In genomic region chr15:72229076-72229946, GRCh38 we compare ENCODE assay signal across 8 cellular contexts. TPM values are rescaled to one million over a fixed set of nuclear protein-coding genes. Genes with fewer than 3 reads are reported as not detected.
DNase-seq lines count a peak whose midpoint lies in the region; ATAC-seq and TF ChIP-seq lines count a peak whose summit lies in the region.

No MANE protein-coding gene starts in this region.

- no peak for ATAC-seq in GM21360 (IDR thresholded peaks at IDR 0.05; ENCODE audit: unreplicated experiment)

- H3K4me1 ChIP-seq in HEK293 (ENCODE audit: control insufficient read depth, insufficient read depth, low read length) (peaks cover 24% of the 10 kb centered on the region), neuron (ENCODE audit: insufficient read depth, low read length) (peaks cover 35% of the 10 kb centered on the region)

- peaks cover 10% of the 10 kb centered on the region for H3K27me3 Mint-ChIP-seq in endothelial cell (ENCODE audit: unreplicated experiment)

- H3K9me3 Mint-ChIP-seq in endothelial cell (ENCODE audit: unreplicated experiment) = no peaks in the 10 kb centered on the region

- peaks cover 14 to 22% of the 10 kb centered on the region in 2 experiments; a peak in 2 of 3 replicates for H3K36me3 ChIP-seq in HEK293 (ENCODE audit: control insufficient read depth in 2 of 2, insufficient read depth in 1 of 2, low read length in 2 of 2)
- peaks cover 9% of the 10 kb centered on the region for H3K36me3 ChIP-seq in neuron (ENCODE audit: insufficient read depth, low read length)

- CTCF ChIA-PET in HEK293 (lab: Yijun Ruan, JAX) = interaction anchor here (0.6 to 2.6 kb wide), 5 partner anchors 11 to 1642 kb away, joined by 3 to 12 read pairs (median 7); no protein-coding TSS in a partner anchor

- DNase-seq in AG08395 (ENCODE audit: low spot score) = peak; percentile 21
- peak; percentile 16 for DNase-seq in activated CD4-positive, alpha-beta T cell treated with anti-CD3 and anti-CD28 coated beads, Interleukin-2, amount 50 U/mL, for 1 hour
- DNase-seq in endothelial cell (ENCODE audit: low spot score) = no peak
- DNase-seq in NCI-H748 treated with DMSO at 0.1 percent for 48 hours (lab: John Stamatoyannopoulos, UW) = no peak
- DNase-seq in HUDEP-2 (lab: John Stamatoyannopoulos, UW; ENCODE audit: unreplicated experiment in 76 of 76) = no peak

- peak overlapping the region; percentile 99 for H3K4me3 Mint-ChIP-seq in endothelial cell (ENCODE audit: unreplicated experiment)

- H2AFZ ChIP-seq in neuron (ENCODE audit: low read depth, low read length) = no peak overlapping the region

- H3K4me1 Mint-ChIP-seq in endothelial cell (ENCODE audit: unreplicated experiment) = peaks cover 46% of the 10 kb centered on the region

- POLR2A ChIA-PET in HEK293 (lab: Yijun Ruan, JAX) = interaction anchor here (0.5 to 4.2 kb wide), 21 partner anchors 7 to 456 kb away, joined by 3 to 66 read pairs (median 7); partner anchors contain the start of genes BBS4 and HIGD2B

- TF ChIP-seq CTCF in HEK293 (tag by site-specific recombination; IDR thresholded peaks at IDR 0.05) (no peak), endothelial cell (IDR thresholded peaks at IDR 0.05; ENCODE audit: unreplicated experiment) (no peak)

- H3K9me3 ChIP-seq in HEK293 (ENCODE audit: control insufficient read depth, insufficient read depth, low read depth, low read length) (no peaks in the 10 kb centered on the region), neuron (ENCODE audit: low read length) (no peaks in the 10 kb centered on the region)

- peak overlapping the region; percentile 98 for H3K27ac ChIP-seq in HEK293 (ENCODE audit: extremely low read depth, low read depth, low read length)

- peak overlapping the region; percentile 97 for H3K27ac Mint-ChIP-seq in endothelial cell (ENCODE audit: unreplicated experiment)

- H3K4me3 ChIP-seq in HEK293 (ENCODE audit: low read depth, low read length) (peak overlapping the region; percentile 70), neuron (ENCODE audit: low read length) (peak overlapping the region; percentile 98)

- H3K36me3 Mint-ChIP-seq in endothelial cell (ENCODE audit: low read depth, unreplicated experiment) = peaks cover 9% of the 10 kb centered on the region

- H3K27me3 ChIP-seq in neuron (ENCODE audit: insufficient read depth, low read length) = no peaks in the 10 kb centered on the region

TF ChIP-seq in HEK293, 187 proteins besides CTCF, POLR2A, EP300 and RAD21:
- peak; percentile 31; the same call in 1 of the 2 replicates for TF ChIP-seq ZBTB11 (tag by site-specific recombination; conservative IDR thresholded peaks at IDR 0.05; ENCODE audit: low read depth)
- peak; percentile 68; the same call in 1 of the 2 replicates for TF ChIP-seq PATZ1 (tag by site-specific recombination; IDR thresholded peaks at IDR 0.05)
- no peak for TF ChIP-seq SP3 (tag by site-specific recombination; IDR thresholded peaks at IDR 0.05)
- no peak for TF ChIP-seq ZNF473 (tag by site-specific recombination; IDR thresholded peaks at IDR 0.05)
- TF ChIP-seq ZNF600 (tag by site-specific recombination; IDR thresholded peaks at IDR 0.05) = peak; percentile 12
- TF ChIP-seq ZNF561 (tag by site-specific recombination; IDR thresholded peaks at IDR 0.05; ENCODE audit: borderline replicate concordance) = no peak
- TF ChIP-seq BCL11B (tag by site-specific recombination; IDR thresholded peaks at IDR 0.05; ENCODE audit: low read depth) = peak; percentile 35; the same call in 1 of the 2 replicates
- TF ChIP-seq ZBTB17 (tag by site-specific recombination; IDR thresholded peaks at IDR 0.05) = peak; percentile 47
- TF ChIP-seq ZNF792 (tag by site-specific recombination; IDR thresholded peaks at IDR 0.05) = no peak
- 0 out of 2 replicates have a peak, but pooled peaks have one; percentile 11 for TF ChIP-seq ZSCAN4 (tag by site-specific recombination; IDR thresholded peaks at IDR 0.05)
- peak; percentile 46; the same call in 1 of the 2 replicates for TF ChIP-seq ZIC2 (tag by site-specific recombination; IDR thresholded peaks at IDR 0.05)
- TF ChIP-seq ZFP3 (tag by site-specific recombination; IDR thresholded peaks at IDR 0.05; ENCODE audit: low read depth) = no peak
- peak; percentile 43; the same call in 1 of the 2 replicates for TF ChIP-seq ZNF341 (tag by site-specific recombination; IDR thresholded peaks at IDR 0.05; ENCODE audit: low read depth)
- 0 out of 2 replicates have a peak, but pooled peaks have one; percentile 11 for TF ChIP-seq GLI2 (tag by site-specific recombination; IDR thresholded peaks at IDR 0.05; ENCODE audit: borderline replicate concordance, low read depth)
- TF ChIP-seq IKZF3 (tag by site-specific recombination; IDR thresholded peaks at IDR 0.05) = peak; percentile 32; the same call in 1 of the 2 replicates

RNA-seq across cellular contexts. Expression of gene PKM, which starts 1.7 kb away (rescaled TPM):
- 604 TPM for total RNA-seq in endothelial cell (ENCODE audit: unreplicated experiment)

RNA-seq across cellular contexts. Expression of gene GRAMD2A, which starts 31.7 kb away (rescaled TPM):
- total RNA-seq in endothelial cell (ENCODE audit: unreplicated experiment) = 0.31 TPM

RNA-seq across cellular contexts. Expression of gene PARP6, which starts 43.0 kb away (rescaled TPM):
- total RNA-seq in endothelial cell (ENCODE audit: unreplicated experiment) = 77.4 TPM

Comparison
In these comparisons a context has a peak if more than half of its experiments do, and no peak if none do; other contexts are left out.
1. DNase-seq: peak in AG08395 (single experiment) and activated CD4-positive, alpha-beta T cell treated with anti-CD3 and anti-CD28 coated beads, Interleukin-2, amount 50 U/mL, for 1 hour (single experiment); none in endothelial cell (single experiment), NCI-H748 treated with DMSO at 0.1 percent for 48 hours (single experiment) and HUDEP-2 (0 of 76).